35 cellular contexts compared by ENCODE assay signal in the genomic region with DNA sequence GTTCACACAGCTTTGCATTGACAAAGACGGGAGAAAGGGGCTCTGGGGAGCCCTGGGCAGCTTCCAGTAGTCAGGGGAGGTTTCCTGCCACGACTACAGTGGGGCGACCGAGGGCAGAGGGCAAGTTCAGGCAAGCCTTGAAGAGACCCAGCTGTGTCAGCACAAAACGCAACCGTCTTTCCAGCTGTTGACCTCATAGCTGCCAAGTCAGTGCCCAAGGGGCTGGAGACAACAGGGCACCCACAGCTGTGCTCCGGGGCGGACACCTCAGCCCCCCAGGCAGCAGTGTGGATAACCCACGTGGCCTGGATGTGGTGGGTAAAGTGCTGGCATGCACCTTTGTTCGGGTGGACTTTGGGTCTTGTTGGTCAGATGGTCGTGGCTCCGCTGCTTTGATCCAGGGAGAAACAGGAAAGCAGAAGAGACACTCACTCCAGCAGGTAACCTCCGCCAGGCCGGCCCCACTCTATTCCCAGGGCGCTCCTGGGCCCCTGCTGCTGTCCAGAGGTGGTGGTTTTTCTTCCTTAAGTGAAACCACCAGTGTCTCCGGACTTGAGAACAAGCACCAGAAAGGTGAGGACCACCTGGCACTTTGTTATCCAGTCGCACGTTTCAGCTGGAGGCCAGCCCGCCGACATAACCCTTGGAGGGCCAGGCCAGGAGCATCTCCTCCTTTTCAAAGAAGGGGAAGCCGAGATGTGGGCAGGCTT. TPM values are rescaled to one million over a fixed set of nuclear protein-coding genes. Genes with fewer than 3 reads are reported as not detected.
DNase-seq lines count a peak whose midpoint lies in the region; ATAC-seq and TF ChIP-seq lines count a peak whose summit lies in the region.
"Had no signal": no experiment of that assay in that cellular context is flagged by ENCODE, and none has a peak within 500 bp of the region (broad histone marks: within the 10 kb centered on the region; RNA-seq: fewer than 3 reads in every experiment).

No MANE protein-coding gene starts in this region.

- no peaks in the 10 kb centered on the region for H3K9me3 Mint-ChIP-seq in activated CD8-positive, alpha-beta memory T cell treated with anti-CD3 and anti-CD28 coated beads, Interleukin-2, amount 10 ng/mL, durations not matched to agents 7 days and 5 days (ENCODE audit: low read depth)
- H3K9me3 Mint-ChIP-seq: activated naive CD4-positive, alpha-beta T cell treated with anti-CD3 and anti-CD28 coated beads, Interleukin-2, amount 50 U/mL, for 24 hours; activated T-helper 17 cell treated with anti-CD3 and anti-CD28 coated beads, Interleukin-2, amount 50 U/mL, for 72 hours; naive B cell had no signal

- H3K36me3 ChIP-seq in upper lobe of right lung, result no peaks in the 10 kb centered on the region
- no peaks in the 10 kb centered on the region for H3K36me3 ChIP-seq in BE2C
- no peaks in the 10 kb centered on the region for H3K36me3 ChIP-seq in hepatocyte (replicated peaks; ENCODE audit: insufficient read depth, low read depth)
- H3K36me3 ChIP-seq: esophagus muscularis mucosa, Peyer's patch, stomach, thyroid gland had no signal

- CTCF ChIA-PET in RWPE1 (lab: Yijun Ruan, JAX), result interaction anchor here (0.6 kb wide), 3 partner anchors 50 to 718 kb away, joined by 3 to 7 read pairs (median 3); no protein-coding TSS in a partner anchor
- CTCF ChIA-PET in activated CD8-positive, alpha-beta memory T cell treated with anti-CD3 and anti-CD28 coated beads, Interleukin-2, amount 10 ng/mL, durations not matched to agents 7 days and 5 days (lab: Charles Lee), result interaction anchor here (1.3 to 3.3 kb wide), 2 partner anchors 15 to 218 kb away, joined by 3 to 11 read pairs; no protein-coding TSS in a partner anchor

- H3K27ac Mint-ChIP-seq in activated CD8-positive, alpha-beta memory T cell treated with anti-CD3 and anti-CD28 coated beads, Interleukin-2, amount 10 ng/mL, durations not matched to agents 7 days and 5 days, result no peak overlapping the region
- H3K27ac Mint-ChIP-seq: activated naive CD4-positive, alpha-beta T cell treated with anti-CD3 and anti-CD28 coated beads, Interleukin-2, amount 50 U/mL, for 24 hours; activated T-helper 17 cell treated with anti-CD3 and anti-CD28 coated beads, Interleukin-2, amount 50 U/mL, for 72 hours; B cell; naive B cell had no signal

- H3K79me2 ChIP-seq in hepatocyte, result no peaks in the 10 kb centered on the region

- no peak overlapping the region for H3K4me2 ChIP-seq in hepatocyte

- peak; percentile 43 for DNase-seq in Right ventricle myocardium inferior (ENCODE audit: missing footprints)
- DNase-seq in left cardiac atrium, result no peak
- no peak for DNase-seq in RWPE1 (ENCODE audit: low spot score)
- DNase-seq in epithelial cell of esophagus (ENCODE audit: low read depth), result peak; percentile 37
- peak; percentile 40 for DNase-seq in upper lobe of right lung
- DNase-seq in BE2C, result no peak
- no peak for DNase-seq in hepatocyte (ENCODE audit: low spot score)
- no peak for DNase-seq in activated CD8-positive, alpha-beta memory T cell treated with anti-CD3 and anti-CD28 coated beads, Interleukin-2, amount 10 ng/mL, durations not matched to agents 7 days and 5 days
- DNase-seq: activated CD4-positive, alpha-beta T cell treated with anti-CD3 and anti-CD28 coated beads, Interleukin-2, amount 50 U/mL, for 48 hours; activated CD8-positive, alpha-beta memory T cell treated with anti-CD3 and anti-CD28 coated beads, Interleukin-2, amount 50 U/mL, for 48 hours; amygdala; DMS53; foreskin keratinocyte; GF-D8; Kasumi-1; naive B cell; NCI-H187 treated with DMSO at 0.1 percent for 48 hours; NCI-H2227 treated with DMSO at 0.1 percent for 48 hours; NCI-H69; nucleus accumbens; stimulated activated CD4-positive, alpha-beta T cell treated with anti-CD3 and anti-CD28 coated beads, Interleukin-2, amount 100 ng/mL, for 24 hours; stomach; thyroid gland had no signal

- H3K27me3 ChIP-seq in upper lobe of right lung (no peaks in the 10 kb centered on the region), BE2C (no peaks in the 10 kb centered on the region), hepatocyte (no peaks in the 10 kb centered on the region)
- H3K27me3 ChIP-seq: Peyer's patch, thyroid gland had no signal

- peaks cover 1% of the 10 kb centered on the region for H3K4me1 Mint-ChIP-seq in activated CD8-positive, alpha-beta memory T cell treated with anti-CD3 and anti-CD28 coated beads, Interleukin-2, amount 10 ng/mL, durations not matched to agents 7 days and 5 days
- H3K4me1 Mint-ChIP-seq: activated naive CD4-positive, alpha-beta T cell treated with anti-CD3 and anti-CD28 coated beads, Interleukin-2, amount 50 U/mL, for 24 hours; activated T-helper 17 cell treated with anti-CD3 and anti-CD28 coated beads, Interleukin-2, amount 50 U/mL, for 72 hours; B cell; naive B cell had no signal

- no peaks in the 10 kb centered on the region for H3K36me3 Mint-ChIP-seq in activated CD8-positive, alpha-beta memory T cell treated with anti-CD3 and anti-CD28 coated beads, Interleukin-2, amount 10 ng/mL, durations not matched to agents 7 days and 5 days
- H3K36me3 Mint-ChIP-seq: activated naive CD4-positive, alpha-beta T cell treated with anti-CD3 and anti-CD28 coated beads, Interleukin-2, amount 50 U/mL, for 24 hours; naive B cell had no signal

- no peaks in the 10 kb centered on the region for H4K20me1 ChIP-seq in hepatocyte (ENCODE audit: insufficient read depth, poor library complexity, severe bottlenecking)

- H3K9me3 ChIP-seq in upper lobe of right lung, result no peaks in the 10 kb centered on the region
- no peaks in the 10 kb centered on the region for H3K9me3 ChIP-seq in BE2C
- no peaks in the 10 kb centered on the region for H3K9me3 ChIP-seq in hepatocyte (ENCODE audit: low read depth)
- H3K9me3 ChIP-seq: esophagus muscularis mucosa, Peyer's patch, stomach, thyroid gland had no signal

- TF ChIP-seq CTCF in RWPE1 (conservative IDR thresholded peaks at IDR 0.05; ENCODE audit: low read depth), result no peak
- TF ChIP-seq CTCF in epithelial cell of esophagus (IDR thresholded peaks at IDR 0.05; ENCODE audit: insufficient read depth, low read depth, low read length, missing control alignments), result no peak
- TF ChIP-seq CTCF in upper lobe of right lung (IDR thresholded peaks at IDR 0.05), result no peak
- no peak for TF ChIP-seq CTCF in BE2C (IDR thresholded peaks at IDR 0.05; ENCODE audit: low read depth, low read length)
- no peak for TF ChIP-seq CTCF in hepatocyte (IDR thresholded peaks at IDR 0.05; ENCODE audit: poor library complexity)

- POLR2A ChIA-PET in RWPE1 (lab: Yijun Ruan, JAX; ENCODE audit: low non-redundant PET), result no interaction called here

- intact Hi-C loops in Right ventricle myocardium inferior (cut with DNase I), result no loop called here
- intact Hi-C loops in left cardiac atrium (cut with DNase I), result no loop called here
- intact Hi-C loops in upper lobe of right lung (cut with DNase I), result no loop called here

- H3K27me3 Mint-ChIP-seq in activated CD8-positive, alpha-beta memory T cell treated with anti-CD3 and anti-CD28 coated beads, Interleukin-2, amount 10 ng/mL, durations not matched to agents 7 days and 5 days, result peaks cover 6% of the 10 kb centered on the region

- no peak overlapping the region for H3K4me3 Mint-ChIP-seq in activated CD8-positive, alpha-beta memory T cell treated with anti-CD3 and anti-CD28 coated beads, Interleukin-2, amount 10 ng/mL, durations not matched to agents 7 days and 5 days
- H3K4me3 Mint-ChIP-seq: activated naive CD4-positive, alpha-beta T cell treated with anti-CD3 and anti-CD28 coated beads, Interleukin-2, amount 50 U/mL, for 24 hours; activated T-helper 17 cell treated with anti-CD3 and anti-CD28 coated beads, Interleukin-2, amount 50 U/mL, for 72 hours; B cell; naive B cell had no signal

- H3K9me2 ChIP-seq in hepatocyte (replicated peaks; ENCODE audit: insufficient read depth), result no peaks in the 10 kb centered on the region

- 87% methylated on average over 21 of the region's 21 CpGs for WGBS in hepatocyte (ENCODE audit: low lambda C conversion rate, missing lambda C conversion rate)

- no peak overlapping the region for H3K4me3 ChIP-seq in epithelial cell of esophagus (ENCODE audit: low read length)
- H3K4me3 ChIP-seq in upper lobe of right lung, result no peak overlapping the region
- H3K4me3 ChIP-seq in BE2C (ENCODE audit: low read depth, low read length), result no peak overlapping the region
- no peak overlapping the region for H3K4me3 ChIP-seq in hepatocyte
- H3K4me3 ChIP-seq: esophagus muscularis mucosa, Peyer's patch, skin epidermis, stomach, thyroid gland had no signal

- H3K4me1 ChIP-seq in upper lobe of right lung, result no peaks in the 10 kb centered on the region
- no peaks in the 10 kb centered on the region for H3K4me1 ChIP-seq in BE2C
- no peaks in the 10 kb centered on the region for H3K4me1 ChIP-seq in hepatocyte (ENCODE audit: insufficient read depth)
- H3K4me1 ChIP-seq: esophagus muscularis mucosa, foreskin keratinocyte, Peyer's patch, stomach, thyroid gland had no signal

- H3K27ac ChIP-seq in RWPE1, result peak overlapping the region; percentile 19; the same call in 1 of the 2 replicates
- H3K27ac ChIP-seq in upper lobe of right lung, result no peak overlapping the region
- H3K27ac ChIP-seq in hepatocyte, result no peak overlapping the region
- H3K27ac ChIP-seq: esophagus muscularis mucosa, foreskin keratinocyte, HL-60, Peyer's patch, skin epidermis, stomach, thyroid gland had no signal

- H2AFZ ChIP-seq in hepatocyte, result no peak overlapping the region

- ATAC-seq in Right ventricle myocardium inferior (no peak), left cardiac atrium (no peak), upper lobe of right lung (no peak)
- ATAC-seq in activated CD8-positive, alpha-beta memory T cell treated with anti-CD3 and anti-CD28 coated beads, Interleukin-2, amount 10 ng/mL, durations not matched to agents 7 days and 5 days, result no peak
- ATAC-seq: activated CD4-positive, CD25-positive, alpha-beta regulatory T cell treated with anti-CD3 and anti-CD28 coated beads, Interleukin-2, amount 50 U/mL, for 24 hours; activated T-helper 17 cell treated with anti-CD3 and anti-CD28 coated beads, Interleukin-2, amount 50 U/mL, for 72 hours; foreskin keratinocyte; HCT116 had no signal

RNA-seq across cellular contexts. Expression of gene CBX2, which starts 17.6 kb away (rescaled TPM):
- 4.2 TPM for total RNA-seq in Right ventricle myocardium inferior
- 1 to 10 TPM; 3.1 to 3.5 TPM for total RNA-seq in left cardiac atrium
- 3.4 TPM for total RNA-seq in upper lobe of right lung
- polyA plus RNA-seq in BE2C (2012; ENCODE audit: insufficient read depth, insufficient read length, low read depth), result 46.9 TPM
- 11.8 and 16.3 TPM in 2 replicates for total RNA-seq in hepatocyte
- polyA plus RNA-seq in hepatocyte, result 8.6 and 11.6 TPM in 2 replicates
- total RNA-seq in activated CD8-positive, alpha-beta memory T cell treated with anti-CD3 and anti-CD28 coated beads, Interleukin-2, amount 10 ng/mL, durations not matched to agents 7 days and 5 days, result 1 to 10 TPM; 5.3 to 6.8 TPM

RNA-seq across cellular contexts. Expression of gene ENPP7, which starts 29.6 kb away (rescaled TPM):
- total RNA-seq in Right ventricle myocardium inferior (not detected), left cardiac atrium (not detected), upper lobe of right lung (not detected), hepatocyte (21.3 and 22.2 TPM in 2 replicates)
- not detected for polyA plus RNA-seq in BE2C (2012; ENCODE audit: insufficient read depth, insufficient read length, low read depth)
- 22.7 and 30.2 TPM in 2 replicates for polyA plus RNA-seq in hepatocyte
- under 1 TPM; 0.23 TPM for total RNA-seq in activated CD8-positive, alpha-beta memory T cell treated with anti-CD3 and anti-CD28 coated beads, Interleukin-2, amount 10 ng/mL, durations not matched to agents 7 days and 5 days
- total RNA-seq: A673; esophagus muscularis mucosa; foreskin keratinocyte; renal cortical epithelial cell; T-helper 1 cell treated with Interleukin-12 subunit alpha and Interleukin-12 subunit beta and Interleukin-4 antibody, amounts not matched to agents 30 ng/mL and 1 ng/mL, for 36 hours; thyroid gland had no signal
- polyA plus RNA-seq: foreskin keratinocyte, stomach had no signal

RNA-seq across cellular contexts. Expression of gene CBX8, which starts 36.5 kb away (rescaled TPM):
- total RNA-seq in Right ventricle myocardium inferior (5.3 TPM), left cardiac atrium (1 to 10 TPM; 4.1 to 5.9 TPM), upper lobe of right lung (4.9 TPM), hepatocyte (4.3 and 8.6 TPM in 2 replicates)
- 54.5 TPM for polyA plus RNA-seq in BE2C (2012; ENCODE audit: insufficient read depth, insufficient read length, low read depth)
- 6.5 and 8.3 TPM in 2 replicates for polyA plus RNA-seq in hepatocyte
- total RNA-seq in activated CD8-positive, alpha-beta memory T cell treated with anti-CD3 and anti-CD28 coated beads, Interleukin-2, amount 10 ng/mL, durations not matched to agents 7 days and 5 days, result 1 to 10 TPM; 6.8 to 8.6 TPM

Comparison
In these comparisons a context has a peak if more than half of its experiments do, and no peak if none do; other contexts are left out.
1. DNase-seq: peak in Right ventricle myocardium inferior (single experiment), epithelial cell of esophagus (single experiment) and upper lobe of right lung (single experiment); none in left cardiac atrium (single experiment), RWPE1 (single experiment), BE2C (single experiment), hepatocyte (single experiment) and activated CD8-positive, alpha-beta memory T cell treated with anti-CD3 and anti-CD28 coated beads, Interleukin-2, amount 10 ng/mL, durations not matched to agents 7 days and 5 days (single experiment).
2. RNA of gene ENPP7, which starts 29.6 kb away (total RNA-seq): 21.3 to 22.2 TPM in hepatocyte; 0.23 TPM in activated CD8-positive, alpha-beta memory T cell treated with anti-CD3 and anti-CD28 coated beads, Interleukin-2, amount 10 ng/mL, durations not matched to agents 7 days and 5 days, not detected in upper lobe of right lung (single experiment), not detected in Right ventricle myocardium inferior (single experiment) and not detected in left cardiac atrium; every median in the first group is over 10 times any median in the second.